Comparison of ENCODE assay signal across 8 cellular contexts in the genomic region with DNA sequence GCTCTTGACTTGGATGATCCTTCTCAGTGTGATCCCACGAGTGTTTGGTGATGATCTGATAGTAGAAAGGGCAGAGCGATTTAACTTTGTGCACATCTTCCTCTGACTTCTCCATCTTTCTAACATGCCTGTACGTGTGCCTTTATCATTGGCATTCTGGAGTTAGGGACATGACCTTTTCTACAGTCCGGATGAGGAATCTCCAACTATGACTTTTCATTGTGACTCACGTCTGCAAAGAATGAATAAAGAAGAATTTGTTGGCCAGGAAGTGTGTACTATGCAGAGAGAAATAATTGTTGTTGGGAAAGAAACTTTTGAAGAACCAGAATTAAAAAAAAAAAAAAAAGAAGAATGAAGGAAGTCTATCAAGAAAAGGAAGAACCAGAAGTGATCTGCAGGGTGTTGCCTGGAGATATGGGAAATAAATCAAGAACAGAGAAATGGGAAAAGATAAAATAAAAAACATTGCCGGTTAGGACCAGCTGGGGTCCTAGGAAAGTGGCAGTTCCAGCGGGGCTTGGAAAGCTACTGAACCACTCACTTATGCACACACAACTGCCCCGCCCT. TPM values are rescaled to one million over a fixed set of nuclear protein-coding genes. Genes with fewer than 3 reads are reported as not detected.
DNase-seq lines count a peak whose midpoint lies in the region; ATAC-seq and TF ChIP-seq lines count a peak whose summit lies in the region.

No MANE protein-coding gene starts in this region.

- TF ChIP-seq RAD21 in SK-N-SH (IDR thresholded peaks at IDR 0.05; ENCODE audit: low read length): no peak

- peak overlapping the region; percentile 72 for H3K4me2 ChIP-seq in SK-N-SH

- intact Hi-C loops in psoas muscle (cut with DNase I): no loop called here

- H3K27ac ChIP-seq in SK-N-SH (ENCODE audit: low read depth in 2 of 2, low read length in 1 of 2): peak overlapping the region; percentile 77 to 99
- H3K27ac ChIP-seq in psoas muscle: peak overlapping the region; percentile 76

- H3K9me3 Mint-ChIP-seq in activated CD4-positive, alpha-beta memory T cell treated with anti-CD3 and anti-CD28 coated beads, Interleukin-2, amount 10 ng/mL, durations not matched to agents 7 days and 5 days: peaks cover 3% of the 10 kb centered on the region

- 24% methylated on average over 8 of the region's 8 CpGs for WGBS in SK-N-SH (ENCODE audit: low lambda C conversion rate)
- WGBS in psoas muscle, 3 donors: 15 to 23% (median 17%) methylated on average over 8 of the region's 8 CpGs

- DNase-seq in CD1c-positive myeloid dendritic cell (ENCODE audit: extremely low spot score) (peak; percentile 64), SK-N-SH (no peak), fibroblast of pulmonary artery (ENCODE audit: low read depth) (peak; percentile 89), psoas muscle (no peak), NCI-H2196 (lab: John Stamatoyannopoulos, UW; ENCODE audit: unreplicated experiment) (no peak), DMS53 (lab: John Stamatoyannopoulos, UW) (no peak), hypothalamus (lab: John Stamatoyannopoulos, UW) (no peak)
- DNase-seq in activated CD4-positive, alpha-beta memory T cell treated with anti-CD3 and anti-CD28 coated beads, Interleukin-2, amount 10 ng/mL, durations not matched to agents 7 days and 5 days: no peak

- H3K4me3 ChIP-seq in SK-N-SH (ENCODE audit: low read depth in 2 of 2, low read length in 1 of 2): no peak overlapping the region
- peak overlapping the region; percentile 30 for H3K4me3 ChIP-seq in fibroblast of pulmonary artery (replicated peaks; ENCODE audit: low read depth, low read length)
- peak overlapping the region; percentile 44 for H3K4me3 ChIP-seq in psoas muscle

- peaks cover 3% of the 10 kb centered on the region for H3K36me3 Mint-ChIP-seq in activated CD4-positive, alpha-beta memory T cell treated with anti-CD3 and anti-CD28 coated beads, Interleukin-2, amount 10 ng/mL, durations not matched to agents 7 days and 5 days (ENCODE audit: low read depth)

- H3K27me3 ChIP-seq in SK-N-SH (ENCODE audit: insufficient read depth) (no peaks in the 10 kb centered on the region), psoas muscle (ENCODE audit: insufficient read depth in 3 of 3, low read length in 2 of 3) (no peaks in the 10 kb centered on the region)

- CTCF ChIA-PET in SK-N-SH (lab: Yijun Ruan, JAX): no interaction called here
- CTCF ChIA-PET in activated CD4-positive, alpha-beta memory T cell treated with anti-CD3 and anti-CD28 coated beads, Interleukin-2, amount 10 ng/mL, durations not matched to agents 7 days and 5 days (lab: Charles Lee): no interaction called here

- H3K27ac Mint-ChIP-seq in activated CD4-positive, alpha-beta memory T cell treated with anti-CD3 and anti-CD28 coated beads, Interleukin-2, amount 10 ng/mL, durations not matched to agents 7 days and 5 days: no peak overlapping the region

- no peaks in the 10 kb centered on the region for H3K9me3 ChIP-seq in SK-N-SH
- no peaks in the 10 kb centered on the region for H3K9me3 ChIP-seq in psoas muscle

- no peak overlapping the region for H2AFZ ChIP-seq in SK-N-SH (ENCODE audit: low read depth)

- H3K9ac ChIP-seq in SK-N-SH: peak overlapping the region; percentile 71

- peaks cover 43% of the 10 kb centered on the region for H3F3A ChIP-seq in SK-N-SH (replicated peaks; ENCODE audit: insufficient read depth)

- H3K4me1 ChIP-seq in SK-N-SH (ENCODE audit: control insufficient read depth in 1 of 2, insufficient read depth in 2 of 2, low read depth in 1 of 2, low read length in 1 of 2): peaks cover 13 to 41% of the 10 kb centered on the region in 2 experiments
- H3K4me1 ChIP-seq in psoas muscle: peaks cover 78% of the 10 kb centered on the region

- no peaks in the 10 kb centered on the region for H4K20me1 ChIP-seq in SK-N-SH (ENCODE audit: insufficient read depth)

- H3K9me2 ChIP-seq in SK-N-SH: no peaks in the 10 kb centered on the region

- TF ChIP-seq EP300 in SK-N-SH (IDR thresholded peaks at IDR 0.05; ENCODE audit: borderline replicate concordance in 1 of 2, low read depth in 1 of 2, low read length in 1 of 2): peak in 1 of 2 experiments; percentile 32; a peak in 1 of 4 replicates

- no peak overlapping the region for H3K4me3 Mint-ChIP-seq in activated CD4-positive, alpha-beta memory T cell treated with anti-CD3 and anti-CD28 coated beads, Interleukin-2, amount 10 ng/mL, durations not matched to agents 7 days and 5 days

- ATAC-seq in psoas muscle: peak; percentile 34 to 63 (median 58)

- H3K36me3 ChIP-seq in SK-N-SH (replicated peaks in 1 of 2; ENCODE audit: control insufficient read depth in 1 of 2, insufficient read depth in 2 of 2, low read length in 1 of 2) (peaks cover 4 to 14% of the 10 kb centered on the region in 2 experiments), psoas muscle (ENCODE audit: insufficient read depth in 1 of 2, low read depth in 1 of 2) (no peaks in the 10 kb centered on the region)

- H3K27me3 Mint-ChIP-seq in activated CD4-positive, alpha-beta memory T cell treated with anti-CD3 and anti-CD28 coated beads, Interleukin-2, amount 10 ng/mL, durations not matched to agents 7 days and 5 days: peaks cover 11% of the 10 kb centered on the region

- peaks cover 2% of the 10 kb centered on the region for H3K4me1 Mint-ChIP-seq in activated CD4-positive, alpha-beta memory T cell treated with anti-CD3 and anti-CD28 coated beads, Interleukin-2, amount 10 ng/mL, durations not matched to agents 7 days and 5 days

- TF ChIP-seq CTCF in SK-N-SH (IDR thresholded peaks at IDR 0.05): no peak
- no peak for TF ChIP-seq CTCF in fibroblast of pulmonary artery (IDR thresholded peaks at IDR 0.05; ENCODE audit: low read length, missing control alignments)
- TF ChIP-seq CTCF in psoas muscle (IDR thresholded peaks at IDR 0.05): no peak

- peaks cover 98% of the 10 kb centered on the region for H3K79me2 ChIP-seq in SK-N-SH (ENCODE audit: insufficient read depth)

- POLR2A ChIA-PET in SK-N-SH (lab: Yijun Ruan, JAX): no interaction called here
- POLR2A ChIA-PET in activated CD4-positive, alpha-beta memory T cell treated with anti-CD3 and anti-CD28 coated beads, Interleukin-2, amount 10 ng/mL, durations not matched to agents 7 days and 5 days (lab: Charles Lee): no interaction called here

TF ChIP-seq in SK-N-SH, 30 proteins besides CTCF, POLR2A, EP300 and RAD21 (continues in another document):
- TF ChIP-seq SIN3A (IDR thresholded peaks at IDR 0.05; ENCODE audit: borderline replicate concordance, low read depth, low read length) (no peak), ELF1 (IDR thresholded peaks at IDR 0.05) (no peak), TCF12 (IDR thresholded peaks at IDR 0.05) (peak; percentile 65), RFX5 (IDR thresholded peaks at IDR 0.05; ENCODE audit: low read length) (no peak), CHD2 (IDR thresholded peaks at IDR 0.05; ENCODE audit: low read length, partially characterized antibody) (no peak), JUND (IDR thresholded peaks at IDR 0.05) (peak; percentile 76), FOXM1 (IDR thresholded peaks at IDR 0.05; ENCODE audit: low read depth) (no peak)
- TF ChIP-seq, protein P1, sequence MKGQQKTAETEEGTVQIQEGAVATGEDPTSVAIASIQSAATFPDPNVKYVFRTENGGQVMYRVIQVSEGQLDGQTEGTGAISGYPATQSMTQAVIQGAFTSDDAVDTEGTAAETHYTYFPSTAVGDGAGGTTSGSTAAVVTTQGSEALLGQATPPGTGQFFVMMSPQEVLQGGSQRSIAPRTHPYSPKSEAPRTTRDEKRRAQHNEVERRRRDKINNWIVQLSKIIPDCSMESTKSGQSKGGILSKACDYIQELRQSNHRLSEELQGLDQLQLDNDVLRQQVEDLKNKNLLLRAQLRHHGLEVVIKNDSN (IDR thresholded peaks at IDR 0.05; ENCODE audit: borderline replicate concordance, low read depth): no peak
- TF ChIP-seq, protein P2, sequence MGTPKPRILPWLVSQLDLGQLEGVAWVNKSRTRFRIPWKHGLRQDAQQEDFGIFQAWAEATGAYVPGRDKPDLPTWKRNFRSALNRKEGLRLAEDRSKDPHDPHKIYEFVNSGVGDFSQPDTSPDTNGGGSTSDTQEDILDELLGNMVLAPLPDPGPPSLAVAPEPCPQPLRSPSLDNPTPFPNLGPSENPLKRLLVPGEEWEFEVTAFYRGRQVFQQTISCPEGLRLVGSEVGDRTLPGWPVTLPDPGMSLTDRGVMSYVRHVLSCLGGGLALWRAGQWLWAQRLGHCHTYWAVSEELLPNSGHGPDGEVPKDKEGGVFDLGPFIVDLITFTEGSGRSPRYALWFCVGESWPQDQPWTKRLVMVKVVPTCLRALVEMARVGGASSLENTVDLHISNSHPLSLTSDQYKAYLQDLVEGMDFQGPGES (IDR thresholded peaks at IDR 0.05; ENCODE audit: low read depth, low read length): no peak
- TF ChIP-seq, protein P3, sequence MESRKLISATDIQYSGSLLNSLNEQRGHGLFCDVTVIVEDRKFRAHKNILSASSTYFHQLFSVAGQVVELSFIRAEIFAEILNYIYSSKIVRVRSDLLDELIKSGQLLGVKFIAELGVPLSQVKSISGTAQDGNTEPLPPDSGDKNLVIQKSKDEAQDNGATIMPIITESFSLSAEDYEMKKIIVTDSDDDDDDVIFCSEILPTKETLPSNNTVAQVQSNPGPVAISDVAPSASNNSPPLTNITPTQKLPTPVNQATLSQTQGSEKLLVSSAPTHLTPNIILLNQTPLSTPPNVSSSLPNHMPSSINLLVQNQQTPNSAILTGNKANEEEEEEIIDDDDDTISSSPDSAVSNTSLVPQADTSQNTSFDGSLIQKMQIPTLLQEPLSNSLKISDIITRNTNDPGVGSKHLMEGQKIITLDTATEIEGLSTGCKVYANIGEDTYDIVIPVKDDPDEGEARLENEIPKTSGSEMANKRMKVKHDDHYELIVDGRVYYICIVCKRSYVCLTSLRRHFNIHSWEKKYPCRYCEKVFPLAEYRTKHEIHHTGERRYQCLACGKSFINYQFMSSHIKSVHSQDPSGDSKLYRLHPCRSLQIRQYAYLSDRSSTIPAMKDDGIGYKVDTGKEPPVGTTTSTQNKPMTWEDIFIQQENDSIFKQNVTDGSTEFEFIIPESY (IDR thresholded peaks at IDR 0.05; ENCODE audit: borderline replicate concordance, low read depth): no peak
- TF ChIP-seq, protein P4, sequence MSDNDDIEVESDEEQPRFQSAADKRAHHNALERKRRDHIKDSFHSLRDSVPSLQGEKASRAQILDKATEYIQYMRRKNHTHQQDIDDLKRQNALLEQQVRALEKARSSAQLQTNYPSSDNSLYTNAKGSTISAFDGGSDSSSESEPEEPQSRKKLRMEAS (IDR thresholded peaks at IDR 0.05; ENCODE audit: low read depth): no peak

RNA-seq across cellular contexts. Expression of a gene that starts 25.3 kb away (rescaled TPM):
- polyA plus RNA-seq in SK-N-SH (2012; rRNA removed) (55.0 and 74.3 TPM in 2 replicates), psoas muscle (10 to 100 TPM in 1 of 3 donors, 1 to 10 TPM in 2; 5.9 to 11.2 (median 6.3) TPM)
- polyA plus RNA-seq in SK-N-SH (2012; cell fraction: cytosol; rRNA removed): 60.6 and 69.2 TPM in 2 replicates
- polyA plus RNA-seq in SK-N-SH (2012; cell fraction: nucleus; rRNA removed): 89.8 and 149 TPM in 2 replicates
- total RNA-seq in psoas muscle: 10 to 100 TPM; 28.3 to 63.1 (median 29.6) TPM
- 1 to 10 TPM; 7.3 to 9.7 TPM for total RNA-seq in activated CD4-positive, alpha-beta memory T cell treated with anti-CD3 and anti-CD28 coated beads, Interleukin-2, amount 10 ng/mL, durations not matched to agents 7 days and 5 days

Comparison
In these comparisons a context has a peak if more than half of its experiments do, and no peak if none do; other contexts are left out.
1. DNase-seq: peak in CD1c-positive myeloid dendritic cell (single experiment) and fibroblast of pulmonary artery (single experiment); none in SK-N-SH (single experiment), psoas muscle (0 of 2), NCI-H2196 (single experiment), activated CD4-positive, alpha-beta memory T cell treated with anti-CD3 and anti-CD28 coated beads, Interleukin-2, amount 10 ng/mL, durations not matched to agents 7 days and 5 days (single experiment), DMS53 (single experiment) and hypothalamus (0 of 51).
2. H3K4me3 ChIP-seq: peak in fibroblast of pulmonary artery (single experiment) and psoas muscle (single experiment); none in SK-N-SH (0 of 2).